ENCODE assay signal across 8 cellular contexts in genomic region chr7:139776486-139777303, GRCh38. TPM values are rescaled to one million over a fixed set of nuclear protein-coding genes. Genes with fewer than 3 reads are reported as not detected.
DNase-seq lines count a peak whose midpoint lies in the region; ATAC-seq and TF ChIP-seq lines count a peak whose summit lies in the region.

No MANE protein-coding gene starts in this region.

- no peak for ATAC-seq in activated naive CD4-positive, alpha-beta T cell treated with anti-CD3 and anti-CD28 coated beads, Interleukin-2, amount 50 U/mL, for 72 hours

- peak overlapping the region; percentile 98 for H3K27ac ChIP-seq in osteoblast (ENCODE audit: low read depth, low read length)

- peaks cover 17 to 20% of the 10 kb centered on the region in 2 donors for H3K36me3 Mint-ChIP-seq in activated naive CD4-positive, alpha-beta T cell treated with anti-CD3 and anti-CD28 coated beads, Interleukin-2, amount 50 U/mL, for 72 hours

- in situ Hi-C loops in GM13977 (cut with MboI; ENCODE audit: low pct_unique_long_range_greater_than_20kb, low sequenced_read_pairs, unreplicated experiment): no loop called here

- H2AFZ ChIP-seq in osteoblast (ENCODE audit: low read length): peak overlapping the region; percentile 63

- no peaks in the 10 kb centered on the region for H3K9me3 Mint-ChIP-seq in activated naive CD4-positive, alpha-beta T cell treated with anti-CD3 and anti-CD28 coated beads, Interleukin-2, amount 50 U/mL, for 72 hours

- H3K36me3 ChIP-seq in osteoblast (ENCODE audit: insufficient read depth, low read length): peaks cover 5% of the 10 kb centered on the region

- H3K9me3 ChIP-seq in osteoblast (ENCODE audit: low read depth, low read length): no peaks in the 10 kb centered on the region

- H3K27ac Mint-ChIP-seq in activated naive CD4-positive, alpha-beta T cell treated with anti-CD3 and anti-CD28 coated beads, Interleukin-2, amount 50 U/mL, for 72 hours: peak overlapping the region; percentile 92 to 96

- peaks cover 7% of the 10 kb centered on the region for H4K20me1 ChIP-seq in osteoblast (ENCODE audit: insufficient read depth, low read length)

- H3K4me2 ChIP-seq in osteoblast (ENCODE audit: insufficient read depth, low read length): peak overlapping the region; percentile 90

- H3K79me2 ChIP-seq in osteoblast (ENCODE audit: insufficient read depth, low read length): peaks cover 65% of the 10 kb centered on the region

- DNase-seq in AG08396 (ENCODE audit: low spot score) (peak; percentile 64), GM13977 (ENCODE audit: low spot score) (peak; percentile 60), NCI-H748 treated with DMSO at 0.1 percent for 48 hours (lab: John Stamatoyannopoulos, UW) (peak; percentile 43), glomerular visceral epithelial cell (ENCODE audit: extremely low spot score) (peak; percentile 47), osteoblast (ENCODE audit: insufficient read length, low spot score, missing footprints) (peak; percentile 94), NCI-H1436 (lab: John Stamatoyannopoulos, UW) (no peak), HPDE6-E6E7 (ENCODE audit: extremely low spot score) (no peak)
- DNase-seq in activated naive CD4-positive, alpha-beta T cell treated with anti-CD3 and anti-CD28 coated beads, Interleukin-2, amount 50 U/mL, for 72 hours (ENCODE audit: low spot score in 2 of 2): no peak

- peaks cover 38% of the 10 kb centered on the region for H3K4me1 ChIP-seq in osteoblast (ENCODE audit: insufficient read depth, low read length)

- TF ChIP-seq CTCF in GM13977 (IDR thresholded peaks at IDR 0.05; ENCODE audit: extremely low read depth, insufficient read depth, missing control alignments) (no peak), osteoblast (IDR thresholded peaks at IDR 0.05; ENCODE audit: extremely low read depth, low read depth, low read length) (no peak)

- H3K4me3 ChIP-seq in osteoblast (ENCODE audit: insufficient read depth, low read length): peak overlapping the region; percentile 87

- H3K27me3 ChIP-seq in osteoblast (ENCODE audit: insufficient read depth, low read length): no peaks in the 10 kb centered on the region

RNA-seq across cellular contexts. Expression of gene HIPK2, which starts 1.1 kb away (rescaled TPM):
- 10 to 100 TPM; 12.8 to 20.9 TPM for total RNA-seq in activated naive CD4-positive, alpha-beta T cell treated with anti-CD3 and anti-CD28 coated beads, Interleukin-2, amount 50 U/mL, for 72 hours
- 12.7 and 13.3 TPM in 2 replicates for total RNA-seq in osteoblast

RNA-seq across cellular contexts. Expression of gene TBXAS1, which starts 52.4 kb away (rescaled TPM):
- total RNA-seq in activated naive CD4-positive, alpha-beta T cell treated with anti-CD3 and anti-CD28 coated beads, Interleukin-2, amount 50 U/mL, for 72 hours: 1 to 10 TPM; 1.4 to 5.8 TPM
- total RNA-seq in osteoblast: 0.59 and 0.72 TPM in 2 replicates

Comparison
In these comparisons a context has a peak if more than half of its experiments do, and no peak if none do; other contexts are left out.
1. DNase-seq: peak in AG08396 (single experiment), GM13977 (single experiment), NCI-H748 treated with DMSO at 0.1 percent for 48 hours (single experiment), glomerular visceral epithelial cell (single experiment) and osteoblast (single experiment); none in activated naive CD4-positive, alpha-beta T cell treated with anti-CD3 and anti-CD28 coated beads, Interleukin-2, amount 50 U/mL, for 72 hours (0 of 2), NCI-H1436 (single experiment) and HPDE6-E6E7 (single experiment).